25 cellular contexts compared by ENCODE assay signal in the genomic region with DNA sequence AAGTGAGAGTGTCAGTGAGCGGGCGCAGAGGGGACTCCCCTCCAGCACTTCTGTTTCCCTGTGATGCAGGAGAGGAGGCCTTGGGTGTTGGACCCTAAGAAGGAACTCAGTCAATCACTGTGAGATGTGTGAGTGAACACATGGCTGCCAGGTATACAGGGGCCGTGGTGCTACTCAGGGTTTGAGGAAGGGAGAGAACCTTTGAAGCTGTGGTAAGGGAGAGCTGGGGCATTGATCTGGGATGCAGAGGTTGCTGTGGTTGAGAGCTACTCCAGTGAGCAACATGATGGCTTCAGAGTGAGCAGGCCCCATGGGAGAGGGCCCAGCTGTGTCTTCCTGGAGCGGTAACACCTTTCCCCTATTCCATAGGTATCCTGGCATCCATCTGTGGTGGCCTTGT.
"Had no signal": no experiment of that assay in that cellular context is flagged by ENCODE, and none has a peak within 500 bp of the region (broad histone marks: within the 10 kb centered on the region; RNA-seq: fewer than 3 reads in every experiment).

No MANE protein-coding gene starts in this region.

- FAIRE-seq: islet of Langerhans, kidney had no signal

- H3K36me3 ChIP-seq: left ventricle myocardium inferior, neural progenitor cell, ovary, right atrium auricular region, suprapubic skin, upper lobe of left lung, vagina had no signal

- DNase-seq: hypothalamus; immature natural killer cell; kidney; left colon; left ventricle myocardium inferior; mesendoderm; naive B cell; natural killer cell; nephron progenitor cell; ovary; stimulated activated CD4-positive, alpha-beta T cell treated with anti-CD3 and anti-CD28 coated beads, Interleukin-12 subunit alpha, Interleukin-12 subunit beta, amount 100 ng/mL, for 4 hours; stimulated activated CD4-positive, alpha-beta T cell treated with anti-CD3 and anti-CD28 coated beads, Interleukin-15, amount 100 ng/mL, for 24 hours; stimulated activated CD4-positive, alpha-beta T cell treated with anti-CD3 and anti-CD28 coated beads, Interleukin-2, amount 100 ng/mL, for 24 hours; stimulated activated CD4-positive, alpha-beta T cell treated with anti-CD3 and anti-CD28 coated beads, Interleukin-4, amount 100 ng/mL, for 1 hour; stimulated activated naive CD4-positive, alpha-beta T cell; upper lobe of left lung had no signal

- ATAC-seq: left colon, natural killer cell, sciatic nerve had no signal

- H2AFZ ChIP-seq: neural progenitor cell had no signal

- H3K4me1 ChIP-seq: left ventricle myocardium inferior, neural progenitor cell, right atrium auricular region, suprapubic skin, tibial nerve, vagina had no signal

- H3K4me3 ChIP-seq: left ventricle myocardium inferior, lung, neural progenitor cell, ovary, right atrium auricular region, skin epidermis, suprapubic skin, tibial nerve, upper lobe of left lung, vagina had no signal

- H3K27me3 ChIP-seq: neural progenitor cell, ovary, right atrium auricular region, suprapubic skin, tibial nerve, upper lobe of left lung, vagina had no signal

- H3K4me2 ChIP-seq: neural progenitor cell had no signal

- H3K27ac ChIP-seq: left ventricle myocardium inferior, neural progenitor cell, ovary, right atrium auricular region, skin epidermis, suprapubic skin, tibial nerve, upper lobe of left lung, vagina had no signal

- H3K9me3 ChIP-seq: ovary, right atrium auricular region, suprapubic skin, upper lobe of left lung, vagina had no signal

- H3K9ac ChIP-seq: neural progenitor cell had no signal
